13 cellular contexts compared by ENCODE assay signal in genomic region chr4:18192901-18193300, GRCh38.
DNase-seq lines count a peak whose midpoint lies in the region; ATAC-seq and TF ChIP-seq lines count a peak whose summit lies in the region.
"Had no signal": no experiment of that assay in that cellular context is flagged by ENCODE, and none has a peak within 500 bp of the region (broad histone marks: within the 10 kb centered on the region; RNA-seq: fewer than 3 reads in every experiment).

No MANE protein-coding gene starts in this region.

- DNase-seq in DMS 273 (lab: John Stamatoyannopoulos, UW; ENCODE audit: unreplicated experiment) = peak; percentile 49
- no peak for DNase-seq in DMS 273 treated with DMSO at 0.1 percent for 48 hours (lab: John Stamatoyannopoulos, UW)
- peak; percentile 86 to 94 for DNase-seq in NCI-H524 (lab: John Stamatoyannopoulos, UW)
- DNase-seq in WERI-Rb-1 = peak; percentile 91
- no peak for DNase-seq in psoas muscle
- DNase-seq in aorta = no peak
- no peak for DNase-seq in effector memory CD4-positive, alpha-beta T cell
- DNase-seq: CD8-positive, alpha-beta T cell; DMS79; GOT3; H9; IMR-90 had no signal

- H3K27ac ChIP-seq in WERI-Rb-1 (peak overlapping the region; percentile 84), psoas muscle (no peak overlapping the region), aorta (ENCODE audit: low read depth in 1 of 2, low read length in 2 of 2) (no peak overlapping the region)
- H3K27ac ChIP-seq in effector memory CD4-positive, alpha-beta T cell (ENCODE audit: insufficient read depth, low read length, poor library complexity, severe bottlenecking) = no peak overlapping the region
- H3K27ac ChIP-seq: 22Rv1 had no signal

- H3K4me3 ChIP-seq in WERI-Rb-1 (ENCODE audit: low read depth, low read length) = no peak overlapping the region
- H3K4me3 ChIP-seq in psoas muscle = no peak overlapping the region
- no peak overlapping the region for H3K4me3 ChIP-seq in aorta (ENCODE audit: low read length in 2 of 2)
- no peak overlapping the region for H3K4me3 ChIP-seq in effector memory CD4-positive, alpha-beta T cell (ENCODE audit: insufficient read depth, low read depth, low read length, poor library complexity, severe bottlenecking)

- WGBS in psoas muscle, 3 donors = 58 to 59% (median 59%) methylated on average over 3 of the region's 3 CpGs
- 55 to 58% methylated on average over 3 of the region's 3 CpGs for WGBS in aorta, 2 donors

- ATAC-seq in psoas muscle = no peak
- no peak for ATAC-seq in aorta (ENCODE audit: low FRiP score)
- ATAC-seq: CD8-positive, alpha-beta T cell had no signal

- H3K36me3 ChIP-seq in WERI-Rb-1 (no peaks in the 10 kb centered on the region), psoas muscle (ENCODE audit: insufficient read depth in 1 of 2, low read depth in 1 of 2) (no peaks in the 10 kb centered on the region), aorta (ENCODE audit: control insufficient read depth in 1 of 2, insufficient read depth in 2 of 2, low read length in 1 of 2) (no peaks in the 10 kb centered on the region)
- H3K36me3 ChIP-seq in effector memory CD4-positive, alpha-beta T cell (ENCODE audit: control insufficient read depth, insufficient read depth, low read length) = no peaks in the 10 kb centered on the region

- no peak for TF ChIP-seq CTCF in WERI-Rb-1 (IDR thresholded peaks at IDR 0.05; ENCODE audit: low read depth, low read length)
- no peak for TF ChIP-seq CTCF in psoas muscle (IDR thresholded peaks at IDR 0.05)

- H3K9me3 ChIP-seq in WERI-Rb-1 (ENCODE audit: severe bottlenecking) (no peaks in the 10 kb centered on the region), psoas muscle (no peaks in the 10 kb centered on the region), aorta (ENCODE audit: control insufficient read depth, low read length) (no peaks in the 10 kb centered on the region)
- no peaks in the 10 kb centered on the region for H3K9me3 ChIP-seq in effector memory CD4-positive, alpha-beta T cell (ENCODE audit: control insufficient read depth, low read length)

- H3K27me3 ChIP-seq in WERI-Rb-1 (ENCODE audit: insufficient read depth, low read depth, severe bottlenecking) = no peaks in the 10 kb centered on the region
- peaks cover 0 to 2% (median 0%) of the 10 kb centered on the region in 3 donors for H3K27me3 ChIP-seq in psoas muscle (ENCODE audit: insufficient read depth in 3 of 3, low read length in 2 of 3)
- H3K27me3 ChIP-seq in aorta (ENCODE audit: control insufficient read depth in 1 of 2, insufficient read depth in 2 of 2, low read length in 1 of 2) = no peaks in the 10 kb centered on the region
- no peaks in the 10 kb centered on the region for H3K27me3 ChIP-seq in effector memory CD4-positive, alpha-beta T cell (replicated peaks; ENCODE audit: control insufficient read depth, insufficient read depth, low read length, poor library complexity, severe bottlenecking)

- H3K4me1 ChIP-seq in psoas muscle = no peaks in the 10 kb centered on the region
- no peaks in the 10 kb centered on the region for H3K4me1 ChIP-seq in aorta (ENCODE audit: control insufficient read depth in 1 of 2, insufficient read depth in 2 of 2, low read length in 2 of 2)
- H3K4me1 ChIP-seq in effector memory CD4-positive, alpha-beta T cell (ENCODE audit: control insufficient read depth, insufficient read depth, low read length, poor library complexity, severe bottlenecking) = no peaks in the 10 kb centered on the region

- intact Hi-C loops in psoas muscle (cut with DNase I) = no loop called here
- intact Hi-C loops in aorta (cut with DNase I) = no loop called here

Comparison
In these comparisons a context has a peak if more than half of its experiments do, and no peak if none do; other contexts are left out.
1. DNase-seq: peak in DMS 273 (single experiment), NCI-H524 (2 of 2) and WERI-Rb-1 (single experiment); none in DMS 273 treated with DMSO at 0.1 percent for 48 hours (single experiment), psoas muscle (0 of 2), aorta (0 of 2) and effector memory CD4-positive, alpha-beta T cell (0 of 3).